In the genomic region with DNA sequence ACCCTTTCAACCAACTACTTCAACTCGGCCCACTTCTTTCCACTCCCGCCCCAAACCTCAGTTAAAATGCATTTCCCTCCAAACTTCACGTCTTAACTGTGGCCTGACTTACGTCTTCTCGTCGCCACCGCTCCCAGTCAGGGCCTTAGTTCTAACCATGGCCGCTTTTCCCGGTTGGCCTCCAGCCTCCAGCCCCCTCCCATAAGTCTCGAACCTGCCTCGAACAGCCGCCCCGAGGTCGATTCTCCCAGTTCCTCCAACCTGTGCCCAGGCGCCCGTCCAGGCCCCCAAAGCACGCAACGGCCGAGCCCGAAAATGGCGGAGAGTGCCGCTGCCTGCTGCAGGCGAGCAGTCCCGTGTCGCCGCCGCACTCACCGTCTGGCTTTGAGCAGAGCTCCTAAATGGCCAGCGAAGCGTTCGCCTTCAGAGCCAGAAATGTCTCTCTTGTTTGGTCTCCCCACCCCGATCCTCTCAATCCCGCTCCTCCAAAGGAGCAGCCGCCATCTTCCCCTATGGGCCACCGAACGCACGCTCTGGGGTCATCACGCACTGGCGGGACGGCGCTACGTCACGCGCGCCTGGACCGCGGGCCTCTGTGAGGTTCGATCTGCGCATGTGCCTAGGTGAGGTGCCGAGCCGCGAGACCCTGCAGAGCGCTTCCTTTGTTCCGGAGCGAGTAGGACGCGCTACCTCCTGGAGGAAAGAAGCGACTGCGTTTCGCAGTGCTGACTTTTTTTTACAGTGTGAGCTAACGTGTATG, we compare ENCODE assay signal across 1 cellular context.
A peak's percentile ranks its signal among the peaks of the same experiment; 100 is the strongest.
TF ChIP-seq lines count a peak whose summit lies in the region.

Gene WDR33, minus strand, starts transcription at position 535 of the 760 bp plus-strand sequence. CDS start 40,190 bp downstream, outside the sequence.

TF ChIP-seq in GM23338, 12 proteins besides CTCF, POLR2A, EP300 and RAD21:
- TF ChIP-seq, protein P1, sequence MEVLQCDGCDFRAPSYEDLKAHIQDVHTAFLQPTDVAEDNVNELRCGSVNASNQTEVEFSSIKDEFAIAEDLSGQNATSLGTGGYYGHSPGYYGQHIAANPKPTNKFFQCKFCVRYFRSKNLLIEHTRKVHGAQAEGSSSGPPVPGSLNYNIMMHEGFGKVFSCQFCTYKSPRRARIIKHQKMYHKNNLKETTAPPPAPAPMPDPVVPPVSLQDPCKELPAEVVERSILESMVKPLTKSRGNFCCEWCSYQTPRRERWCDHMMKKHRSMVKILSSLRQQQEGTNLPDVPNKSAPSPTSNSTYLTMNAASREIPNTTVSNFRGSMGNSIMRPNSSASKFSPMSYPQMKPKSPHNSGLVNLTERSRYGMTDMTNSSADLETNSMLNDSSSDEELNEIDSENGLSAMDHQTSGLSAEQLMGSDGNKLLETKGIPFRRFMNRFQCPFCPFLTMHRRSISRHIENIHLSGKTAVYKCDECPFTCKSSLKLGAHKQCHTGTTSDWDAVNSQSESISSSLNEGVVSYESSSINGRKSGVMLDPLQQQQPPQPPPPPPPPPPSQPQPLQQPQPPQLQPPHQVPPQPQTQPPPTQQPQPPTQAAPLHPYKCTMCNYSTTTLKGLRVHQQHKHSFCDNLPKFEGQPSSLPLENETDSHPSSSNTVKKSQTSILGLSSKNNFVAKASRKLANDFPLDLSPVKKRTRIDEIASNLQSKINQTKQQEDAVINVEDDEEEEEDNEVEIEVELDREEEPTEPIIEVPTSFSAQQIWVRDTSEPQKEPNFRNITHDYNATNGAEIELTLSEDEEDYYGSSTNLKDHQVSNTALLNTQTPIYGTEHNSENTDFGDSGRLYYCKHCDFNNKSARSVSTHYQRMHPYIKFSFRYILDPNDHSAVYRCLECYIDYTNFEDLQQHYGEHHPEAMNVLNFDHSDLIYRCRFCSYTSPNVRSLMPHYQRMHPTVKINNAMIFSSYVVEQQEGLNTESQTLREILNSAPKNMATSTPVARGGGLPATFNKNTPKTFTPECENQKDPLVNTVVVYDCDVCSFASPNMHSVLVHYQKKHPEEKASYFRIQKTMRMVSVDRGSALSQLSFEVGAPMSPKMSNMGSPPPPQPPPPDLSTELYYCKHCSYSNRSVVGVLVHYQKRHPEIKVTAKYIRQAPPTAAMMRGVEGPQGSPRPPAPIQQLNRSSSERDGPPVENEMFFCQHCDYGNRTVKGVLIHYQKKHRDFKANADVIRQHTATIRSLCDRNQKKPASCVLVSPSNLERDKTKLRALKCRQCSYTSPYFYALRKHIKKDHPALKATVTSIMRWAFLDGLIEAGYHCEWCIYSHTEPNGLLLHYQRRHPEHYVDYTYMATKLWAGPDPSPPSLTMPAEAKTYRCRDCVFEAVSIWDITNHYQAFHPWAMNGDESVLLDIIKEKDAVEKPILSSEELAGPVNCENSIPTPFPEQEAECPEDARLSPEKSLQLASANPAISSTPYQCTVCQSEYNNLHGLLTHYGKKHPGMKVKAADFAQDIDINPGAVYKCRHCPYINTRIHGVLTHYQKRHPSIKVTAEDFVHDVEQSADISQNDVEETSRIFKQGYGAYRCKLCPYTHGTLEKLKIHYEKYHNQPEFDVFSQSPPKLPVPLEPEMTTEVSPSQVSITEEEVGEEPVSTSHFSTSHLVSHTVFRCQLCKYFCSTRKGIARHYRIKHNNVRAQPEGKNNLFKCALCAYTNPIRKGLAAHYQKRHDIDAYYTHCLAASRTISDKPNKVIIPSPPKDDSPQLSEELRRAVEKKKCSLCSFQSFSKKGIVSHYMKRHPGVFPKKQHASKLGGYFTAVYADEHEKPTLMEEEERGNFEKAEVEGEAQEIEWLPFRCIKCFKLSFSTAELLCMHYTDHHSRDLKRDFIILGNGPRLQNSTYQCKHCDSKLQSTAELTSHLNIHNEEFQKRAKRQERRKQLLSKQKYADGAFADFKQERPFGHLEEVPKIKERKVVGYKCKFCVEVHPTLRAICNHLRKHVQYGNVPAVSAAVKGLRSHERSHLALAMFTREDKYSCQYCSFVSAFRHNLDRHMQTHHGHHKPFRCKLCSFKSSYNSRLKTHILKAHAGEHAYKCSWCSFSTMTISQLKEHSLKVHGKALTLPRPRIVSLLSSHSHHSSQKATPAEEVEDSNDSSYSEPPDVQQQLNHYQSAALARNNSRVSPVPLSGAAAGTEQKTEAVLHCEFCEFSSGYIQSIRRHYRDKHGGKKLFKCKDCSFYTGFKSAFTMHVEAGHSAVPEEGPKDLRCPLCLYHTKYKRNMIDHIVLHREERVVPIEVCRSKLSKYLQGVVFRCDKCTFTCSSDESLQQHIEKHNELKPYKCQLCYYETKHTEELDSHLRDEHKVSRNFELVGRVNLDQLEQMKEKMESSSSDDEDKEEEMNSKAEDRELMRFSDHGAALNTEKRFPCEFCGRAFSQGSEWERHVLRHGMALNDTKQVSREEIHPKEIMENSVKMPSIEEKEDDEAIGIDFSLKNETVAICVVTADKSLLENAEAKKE (CRISPR knock-in tag; IDR thresholded peaks at IDR 0.05): no peak
- TF ChIP-seq NANOG (IDR thresholded peaks at IDR 0.05; ENCODE audit: borderline replicate concordance) (no peak), STAT1 (IDR thresholded peaks at IDR 0.05; ENCODE audit: unreplicated experiment) (no peak), EZH2 (IDR thresholded peaks at IDR 0.05; ENCODE audit: low read depth, unreplicated experiment) (no peak), ZNF331 (CRISPR knock-in tag; IDR thresholded peaks at IDR 0.05; ENCODE audit: low read depth) (no peak), CREB1 (CRISPR knock-in tag; IDR thresholded peaks at IDR 0.05; ENCODE audit: low read depth) (peak; percentile 92), EZH2phosphoT487 (IDR thresholded peaks at IDR 0.05; ENCODE audit: unreplicated experiment) (no peak), JUNB (IDR thresholded peaks at IDR 0.05; ENCODE audit: unreplicated experiment) (no peak), ZNF114 (CRISPR knock-in tag; IDR thresholded peaks at IDR 0.05) (no peak), POLR2AphosphoS5 (IDR thresholded peaks at IDR 0.05; ENCODE audit: low read depth) (peak; percentile 98), ETS1 (IDR thresholded peaks at IDR 0.05) (peak; percentile 40), REST (IDR thresholded peaks at IDR 0.05; ENCODE audit: unreplicated experiment) (peak; percentile 4)
